In the genomic region with DNA sequence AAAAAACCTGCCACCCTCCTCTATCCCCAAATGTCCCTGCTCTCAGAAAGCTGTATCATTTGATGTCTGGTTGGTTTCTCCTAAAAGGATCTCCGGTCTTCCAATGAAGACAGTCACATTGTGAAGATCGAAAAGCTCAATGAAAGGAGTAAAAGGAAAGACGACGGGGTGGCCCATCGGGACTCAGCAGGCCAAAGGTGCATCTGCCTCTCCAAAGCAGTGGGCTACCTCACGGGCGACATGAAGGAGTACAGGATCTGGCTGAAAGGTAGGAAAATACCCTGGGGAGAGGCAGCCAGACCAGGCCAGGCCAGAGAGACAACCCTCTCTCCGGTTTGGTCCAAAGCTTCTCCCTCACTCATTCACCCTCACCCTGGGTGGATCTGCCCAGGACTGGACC, we compare ENCODE assay signal across 18 cellular contexts.
DNase-seq lines count a peak whose midpoint lies in the region; ATAC-seq, FAIRE-seq and TF ChIP-seq lines count a peak whose summit lies in the region.
"Had no signal": no experiment of that assay in that cellular context is flagged by ENCODE, and none has a peak within 500 bp of the region (broad histone marks: within the 10 kb centered on the region; RNA-seq: fewer than 3 reads in every experiment).

No MANE protein-coding gene starts in this region.

- CTCF ChIA-PET in RWPE1 (lab: Yijun Ruan, JAX): no interaction called here

- H3K9me3 Mint-ChIP-seq in nephron progenitor cell: peaks cover 5% of the 10 kb centered on the region
- H3K9me3 Mint-ChIP-seq: CD8-positive, alpha-beta T cell had no signal

- FAIRE-seq in H54 (lab: Jason Lieb, UNC): no peak
- FAIRE-seq: GM12891, GM18507 had no signal

- no peaks in the 10 kb centered on the region for H3K27me3 ChIP-seq in tibial artery
- H3K27me3 ChIP-seq: BLaER1 treated with 17β-estradiol and CSF1 and Interleukin-3, amounts not matched to agents 10 nM and 100 nM had no signal

- ATAC-seq in GM18505 (IDR thresholded peaks at IDR 0.05; ENCODE audit: unreplicated experiment): no peak
- ATAC-seq: CD8-positive, alpha-beta T cell had no signal

- H3K36me3 Mint-ChIP-seq in nephron progenitor cell (ENCODE audit: low read depth): no peaks in the 10 kb centered on the region
- H3K36me3 Mint-ChIP-seq: CD8-positive, alpha-beta T cell had no signal

- H3K4me3 ChIP-seq in coronary artery (no peak overlapping the region), tibial artery (no peak overlapping the region)
- H3K4me3 ChIP-seq: BLaER1 treated with 17β-estradiol and CSF1 and Interleukin-3, amounts not matched to agents 10 nM and 100 nM had no signal

- peak overlapping the region; percentile 57 for H3K27ac Mint-ChIP-seq in nephron progenitor cell
- H3K27ac Mint-ChIP-seq: CD8-positive, alpha-beta T cell had no signal

- H3K27me3 Mint-ChIP-seq in nephron progenitor cell (ENCODE audit: low read depth, poor library complexity): peaks cover 15% of the 10 kb centered on the region

- POLR2A ChIA-PET in RWPE1 (lab: Yijun Ruan, JAX; ENCODE audit: low non-redundant PET): no interaction called here

- DNase-seq in RWPE1 (ENCODE audit: low spot score) (no peak), coronary artery (ENCODE audit: low spot score) (peak; percentile 46), nephron progenitor cell (no peak), tibial artery (no peak), H54 (ENCODE audit: insufficient read length, low spot score) (no peak), medulla oblongata (ENCODE audit: extremely low spot score) (no peak)
- DNase-seq: Calu3; CD8-positive, alpha-beta T cell; KG1; NCI-H187; NCI-H2107; NCI-H510A treated with DMSO at 0.1 percent for 48 hours; NCI-H774; SHP77 treated with DMSO at 0.1 percent for 48 hours had no signal

- peaks cover 65% of the 10 kb centered on the region for H3K4me1 Mint-ChIP-seq in nephron progenitor cell

- no peak for TF ChIP-seq CTCF in RWPE1 (conservative IDR thresholded peaks at IDR 0.05; ENCODE audit: low read depth)
- no peak for TF ChIP-seq CTCF in coronary artery (IDR thresholded peaks at IDR 0.05)
- TF ChIP-seq CTCF in nephron progenitor cell (IDR thresholded peaks at IDR 0.05): no peak
- no peak for TF ChIP-seq CTCF in tibial artery (IDR thresholded peaks at IDR 0.05)

- intact Hi-C loops in tibial artery (cut with DNase I; ENCODE audit: low total_unique reads): no loop called here

- TF ChIP-seq POLR2A in H54 (IDR thresholded peaks at IDR 0.05; ENCODE audit: low read depth, low read length): no peak
- TF ChIP-seq POLR2A in GM18505 (IDR thresholded peaks at IDR 0.05; ENCODE audit: borderline replicate concordance, extremely low read depth, insufficient read depth, insufficient read length): no peak

- no peak overlapping the region for H3K4me3 Mint-ChIP-seq in nephron progenitor cell
- H3K4me3 Mint-ChIP-seq: CD8-positive, alpha-beta T cell had no signal

- no peaks in the 10 kb centered on the region for H3K9me3 ChIP-seq in tibial artery
- H3K9me3 ChIP-seq: BLaER1 treated with 17β-estradiol and CSF1 and Interleukin-3, amounts not matched to agents 10 nM and 100 nM had no signal

- H3K27ac ChIP-seq in RWPE1 (peak overlapping the region; percentile 75), coronary artery (peak overlapping the region; percentile 64 to 65), tibial artery (peak overlapping the region; percentile 74 to 77)
- H3K27ac ChIP-seq: BLaER1 treated with 17β-estradiol and CSF1 and Interleukin-3, amounts not matched to agents 10 nM and 100 nM had no signal

- peaks cover 5 to 34% (median 22%) of the 10 kb centered on the region in 4 donors for H3K4me1 ChIP-seq in tibial artery

- no peaks in the 10 kb centered on the region for H3K36me3 ChIP-seq in tibial artery
- H3K36me3 ChIP-seq: BLaER1 treated with 17β-estradiol and CSF1 and Interleukin-3, amounts not matched to agents 10 nM and 100 nM had no signal
